8 cellular contexts compared by ENCODE assay signal in genomic region chr2:100820346-100821254, GRCh38. TPM values are rescaled to one million over a fixed set of nuclear protein-coding genes. Genes with fewer than 3 reads are reported as not detected.
DNase-seq lines count a peak whose midpoint lies in the region; ATAC-seq, FAIRE-seq and TF ChIP-seq lines count a peak whose summit lies in the region.

No MANE protein-coding gene starts in this region.

- no peaks in the 10 kb centered on the region for H3K9me3 ChIP-seq in mononuclear cell (ENCODE audit: low read depth, low read length)
- no peaks in the 10 kb centered on the region for H3K9me3 ChIP-seq in uterus

- peak overlapping the region; percentile 65 to 93 for H3K27ac ChIP-seq in uterus

- no peak for TF ChIP-seq CTCF in uterus (IDR thresholded peaks at IDR 0.05)

- H3K4me3 ChIP-seq in mononuclear cell (ENCODE audit: low read length) (peak overlapping the region; percentile 8), uterus (peak overlapping the region; percentile 31 to 84)

- no peak for TF ChIP-seq POLR2A in uterus (IDR thresholded peaks at IDR 0.05)

- intact Hi-C loops in uterus (cut with DNase I; ENCODE audit: low total_unique reads) = no loop called here

- DNase-seq in stimulated activated CD4-positive, alpha-beta T cell treated with anti-CD3 and anti-CD28 coated beads, Interleukin-12 subunit alpha, Interleukin-12 subunit beta, amount 100 ng/mL, for 4 hours = peak; percentile 16
- no peak for DNase-seq in stimulated activated CD4-positive, alpha-beta T cell treated with anti-CD3 and anti-CD28 coated beads, Interleukin-4, amount 100 ng/mL, for 24 hours
- peak; percentile 10 for DNase-seq in dermis blood vessel endothelial cell
- DNase-seq in uterus = peak in 1 of 2 donors; percentile 22
- DNase-seq in globus pallidus (ENCODE audit: low spot score) = no peak
- DNase-seq in HTR-8/SVneo (ENCODE audit: insufficient read length, low spot score) = no peak

- H3K27me3 ChIP-seq in mononuclear cell (ENCODE audit: insufficient read depth, low read length) (peaks cover 66% of the 10 kb centered on the region), uterus (no peaks in the 10 kb centered on the region)

- FAIRE-seq in HTR-8/SVneo (lab: Jason Lieb, UNC) = no peak

- no peak for ATAC-seq in GM19467 (IDR thresholded peaks at IDR 0.05; ENCODE audit: unreplicated experiment)

- H3K4me1 ChIP-seq in mononuclear cell (ENCODE audit: insufficient read depth, low read length) (no peaks in the 10 kb centered on the region), uterus (no peaks in the 10 kb centered on the region)

- no peaks in the 10 kb centered on the region for H3K36me3 ChIP-seq in uterus

RNA-seq across cellular contexts. Expression of gene NPAS2, which starts 0.7 kb away (rescaled TPM):
- total RNA-seq in dermis blood vessel endothelial cell (8.3 and 17.0 TPM in 2 replicates), mononuclear cell (2.4 TPM), uterus (10 to 100 TPM in 3 of 4 donors, 1 to 10 TPM in 1; 5.6 to 66.5 (median 24.9) TPM)

Comparison
In these comparisons a context has a peak if more than half of its experiments do, and no peak if none do; other contexts are left out.
1. DNase-seq: peak in stimulated activated CD4-positive, alpha-beta T cell treated with anti-CD3 and anti-CD28 coated beads, Interleukin-12 subunit alpha, Interleukin-12 subunit beta, amount 100 ng/mL, for 4 hours (single experiment) and dermis blood vessel endothelial cell (single experiment); none in stimulated activated CD4-positive, alpha-beta T cell treated with anti-CD3 and anti-CD28 coated beads, Interleukin-4, amount 100 ng/mL, for 24 hours (single experiment), globus pallidus (single experiment) and HTR-8/SVneo (single experiment).